In the genomic region with DNA sequence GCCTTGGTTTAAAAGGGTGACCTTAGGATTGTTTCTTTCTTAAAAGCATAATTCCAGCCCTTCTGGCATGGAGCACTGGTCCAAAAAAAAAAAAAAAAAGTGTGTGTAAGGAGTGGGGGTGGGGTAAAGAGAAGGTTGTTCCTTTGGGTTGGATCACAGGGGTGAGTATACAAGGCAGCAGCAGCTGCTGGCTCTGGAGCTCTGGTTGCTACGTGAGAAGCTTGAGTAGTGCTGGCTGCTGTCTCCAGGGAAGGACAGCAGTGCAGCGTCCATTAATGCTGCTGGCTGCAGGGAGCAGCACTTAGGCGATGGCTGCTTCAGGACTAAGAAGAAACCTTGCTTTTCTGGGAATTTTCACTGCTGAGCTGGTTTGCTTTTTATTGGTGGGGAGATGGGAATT, we compare ENCODE assay signal across 8 cellular contexts. TPM values are rescaled to one million over a fixed set of nuclear protein-coding genes. Genes with fewer than 3 reads are reported as not detected.
DNase-seq lines count a peak whose midpoint lies in the region; ATAC-seq and TF ChIP-seq lines count a peak whose summit lies in the region.

No MANE protein-coding gene starts in this region.

- peak; percentile 81 for DNase-seq in AG08395 (ENCODE audit: low spot score)
- DNase-seq in GM20000 (ENCODE audit: low spot score), result peak; percentile 31
- peak; percentile 61 for DNase-seq in NCI-H345 treated with DMSO at 0.1 percent for 48 hours (lab: John Stamatoyannopoulos, UW; ENCODE audit: unreplicated experiment)
- DNase-seq in activated T-helper 2 cell treated with anti-CD3 and anti-CD28 coated beads, Interferon-gamma antibody, Interleukin-2, Interleukin-4, amounts not matched to agents 10 μg/mL and 5 μg/mL and 100 μg/mL, durations not matched to agents 14 hours and 24 hours and 36 hours (ENCODE audit: low spot score), result no peak
- DNase-seq in glutamatergic neuron, result peak; percentile 84
- DNase-seq in mesenteric fat pad (ENCODE audit: low spot score), result no peak

- peaks cover 42% of the 10 kb centered on the region for H3K36me3 Mint-ChIP-seq in activated T-helper 2 cell treated with anti-CD3 and anti-CD28 coated beads, Interferon-gamma antibody, Interleukin-2, Interleukin-4, amounts not matched to agents 10 μg/mL and 5 μg/mL and 100 μg/mL, durations not matched to agents 14 hours and 24 hours and 36 hours (ENCODE audit: low read depth)
- H3K36me3 Mint-ChIP-seq in glutamatergic neuron (ENCODE audit: unreplicated experiment), result no peaks in the 10 kb centered on the region

- H3K9me3 ChIP-seq in neuron (ENCODE audit: low read length), result no peaks in the 10 kb centered on the region

- H3K36me3 ChIP-seq in neuron (ENCODE audit: insufficient read depth, low read length), result peaks cover 9% of the 10 kb centered on the region

- H2AFZ ChIP-seq in neuron (ENCODE audit: low read depth, low read length), result no peak overlapping the region

- TF ChIP-seq CTCF in GM20000 (IDR thresholded peaks at IDR 0.05; ENCODE audit: extremely low read depth, missing control alignments) (no peak), glutamatergic neuron (IDR thresholded peaks at IDR 0.05; ENCODE audit: partially characterized antibody, unreplicated experiment) (no peak)

- intact Hi-C loops in activated T-helper 2 cell treated with anti-CD3 and anti-CD28 coated beads, Interferon-gamma antibody, Interleukin-2, Interleukin-4, amounts not matched to agents 10 μg/mL and 5 μg/mL and 100 μg/mL, durations not matched to agents 14 hours and 24 hours and 36 hours (cut with micrococcal nuclease), result loop anchor here (2.0 to 5.0 kb wide), 3 partner anchors 21 to 493 kb away; a partner anchor contains a TSS

- peak overlapping the region; percentile 100 for H3K4me3 Mint-ChIP-seq in activated T-helper 2 cell treated with anti-CD3 and anti-CD28 coated beads, Interferon-gamma antibody, Interleukin-2, Interleukin-4, amounts not matched to agents 10 μg/mL and 5 μg/mL and 100 μg/mL, durations not matched to agents 14 hours and 24 hours and 36 hours (ENCODE audit: low read depth)
- peak overlapping the region; percentile 96 for H3K4me3 Mint-ChIP-seq in glutamatergic neuron (ENCODE audit: unreplicated experiment)

- peak overlapping the region; percentile 39 for H3K27ac Mint-ChIP-seq in activated T-helper 2 cell treated with anti-CD3 and anti-CD28 coated beads, Interferon-gamma antibody, Interleukin-2, Interleukin-4, amounts not matched to agents 10 μg/mL and 5 μg/mL and 100 μg/mL, durations not matched to agents 14 hours and 24 hours and 36 hours
- H3K27ac Mint-ChIP-seq in glutamatergic neuron (ENCODE audit: unreplicated experiment), result peak overlapping the region; percentile 100

- peaks cover 61% of the 10 kb centered on the region for H3K4me1 ChIP-seq in neuron (ENCODE audit: insufficient read depth, low read length)

- no peak for ATAC-seq in GM18502 (IDR thresholded peaks at IDR 0.05; ENCODE audit: poor library complexity, unreplicated experiment)

- peaks cover 52% of the 10 kb centered on the region for H3K4me1 Mint-ChIP-seq in activated T-helper 2 cell treated with anti-CD3 and anti-CD28 coated beads, Interferon-gamma antibody, Interleukin-2, Interleukin-4, amounts not matched to agents 10 μg/mL and 5 μg/mL and 100 μg/mL, durations not matched to agents 14 hours and 24 hours and 36 hours (ENCODE audit: low read depth)
- H3K4me1 Mint-ChIP-seq in glutamatergic neuron (ENCODE audit: low read depth, unreplicated experiment), result peaks cover 27% of the 10 kb centered on the region

- H3K9me3 Mint-ChIP-seq in activated T-helper 2 cell treated with anti-CD3 and anti-CD28 coated beads, Interferon-gamma antibody, Interleukin-2, Interleukin-4, amounts not matched to agents 10 μg/mL and 5 μg/mL and 100 μg/mL, durations not matched to agents 14 hours and 24 hours and 36 hours, result no peaks in the 10 kb centered on the region
- peaks cover 38% of the 10 kb centered on the region for H3K9me3 Mint-ChIP-seq in glutamatergic neuron (ENCODE audit: unreplicated experiment)

- H3K4me3 ChIP-seq in neuron (ENCODE audit: low read length), result peak overlapping the region; percentile 94

- no peaks in the 10 kb centered on the region for H3K27me3 ChIP-seq in neuron (ENCODE audit: insufficient read depth, low read length)

- H3K27me3 Mint-ChIP-seq in activated T-helper 2 cell treated with anti-CD3 and anti-CD28 coated beads, Interferon-gamma antibody, Interleukin-2, Interleukin-4, amounts not matched to agents 10 μg/mL and 5 μg/mL and 100 μg/mL, durations not matched to agents 14 hours and 24 hours and 36 hours (ENCODE audit: low read depth), result no peaks in the 10 kb centered on the region
- H3K27me3 Mint-ChIP-seq in glutamatergic neuron (ENCODE audit: unreplicated experiment), result peaks cover 34% of the 10 kb centered on the region

RNA-seq across cellular contexts. Expression of a gene that starts 2.3 kb away (rescaled TPM):
- 146 and 148 TPM in 2 replicates for total RNA-seq in activated T-helper 2 cell treated with anti-CD3 and anti-CD28 coated beads, Interferon-gamma antibody, Interleukin-2, Interleukin-4, amounts not matched to agents 10 μg/mL and 5 μg/mL and 100 μg/mL, durations not matched to agents 14 hours and 24 hours and 36 hours
- 337 TPM for total RNA-seq in glutamatergic neuron (ENCODE audit: unreplicated experiment)
- total RNA-seq in mesenteric fat pad, result 127 TPM

RNA-seq across cellular contexts. Expression of a gene that starts 36.9 kb away (rescaled TPM):
- 56.5 and 57.7 TPM in 2 replicates for total RNA-seq in activated T-helper 2 cell treated with anti-CD3 and anti-CD28 coated beads, Interferon-gamma antibody, Interleukin-2, Interleukin-4, amounts not matched to agents 10 μg/mL and 5 μg/mL and 100 μg/mL, durations not matched to agents 14 hours and 24 hours and 36 hours
- total RNA-seq in glutamatergic neuron (ENCODE audit: unreplicated experiment) (50.2 TPM), mesenteric fat pad (43.0 TPM)

Comparison
In these comparisons a context has a peak if more than half of its experiments do, and no peak if none do; other contexts are left out.
1. DNase-seq: peak in AG08395 (single experiment), GM20000 (single experiment), NCI-H345 treated with DMSO at 0.1 percent for 48 hours (single experiment) and glutamatergic neuron (single experiment); none in activated T-helper 2 cell treated with anti-CD3 and anti-CD28 coated beads, Interferon-gamma antibody, Interleukin-2, Interleukin-4, amounts not matched to agents 10 μg/mL and 5 μg/mL and 100 μg/mL, durations not matched to agents 14 hours and 24 hours and 36 hours (single experiment) and mesenteric fat pad (single experiment).